8 cellular contexts compared by ENCODE assay signal in genomic region chr2:203018181-203018580, GRCh38. TPM values are rescaled to one million over a fixed set of nuclear protein-coding genes. Genes with fewer than 3 reads are reported as not detected.
DNase-seq lines count a peak whose midpoint lies in the region; ATAC-seq and TF ChIP-seq lines count a peak whose summit lies in the region.

No MANE protein-coding gene starts in this region.

- intact Hi-C loops in cardiac septum (cut with DNase I) (no loop called here), MCF 10A (cut with micrococcal nuclease) (no loop called here), upper lobe of right lung (cut with DNase I) (no loop called here)

- DNase-seq in cardiac muscle cell (ENCODE audit: low read depth in 1 of 2, low spot score in 1 of 2) (peak; percentile 14 to 27), cardiac septum (ENCODE audit: low spot score) (no peak), MCF 10A (ENCODE audit: unreplicated experiment) (no peak), medulla oblongata (ENCODE audit: extremely low spot score) (peak; percentile 40), upper lobe of right lung (no peak), globus pallidus (ENCODE audit: low spot score) (no peak)
- no peak for DNase-seq in activated CD4-positive, alpha-beta T cell treated with anti-CD3 and anti-CD28 coated beads for 48 hours

- no peak for ATAC-seq in upper lobe of right lung
- ATAC-seq in HG02678 (IDR thresholded peaks at IDR 0.05; ENCODE audit: unreplicated experiment): no peak

- peak overlapping the region; percentile 72 for H3K4me3 Mint-ChIP-seq in MCF 10A (ENCODE audit: unreplicated experiment)

- peaks cover 35% of the 10 kb centered on the region for H3K4me1 Mint-ChIP-seq in MCF 10A (ENCODE audit: insufficient read depth, unreplicated experiment)

- BruUV-seq in MCF 10A (replicated peaks; lab: Mats Ljungman, UMichigan): no TSS peak

- H3K4me3 ChIP-seq in cardiac muscle cell: peak overlapping the region; percentile 30
- H3K4me3 ChIP-seq in upper lobe of right lung: peak overlapping the region; percentile 88

- POLR2A ChIA-PET in MCF 10A (lab: Yijun Ruan, JAX): interaction anchor here (0.5 to 5.7 kb wide), 10 partner anchors 9 to 383 kb away, joined by 3 to 41 read pairs (median 4); partner anchors contain the start of genes CARF, FAM117B and WDR12

- TF ChIP-seq CTCF in cardiac muscle cell (IDR thresholded peaks at IDR 0.05; ENCODE audit: low read depth, low read length): no peak
- TF ChIP-seq CTCF in MCF 10A (IDR thresholded peaks at IDR 0.05; ENCODE audit: unreplicated experiment): no peak
- no peak for TF ChIP-seq CTCF in upper lobe of right lung (IDR thresholded peaks at IDR 0.05)

- no peaks in the 10 kb centered on the region for H3K27me3 Mint-ChIP-seq in MCF 10A (ENCODE audit: insufficient read depth, unreplicated experiment)

- H3K27ac ChIP-seq in cardiac muscle cell (no peak overlapping the region), upper lobe of right lung (no peak overlapping the region)

- H3K4me1 ChIP-seq in cardiac muscle cell (ENCODE audit: low read depth) (peaks cover 32% of the 10 kb centered on the region), upper lobe of right lung (peaks cover 32% of the 10 kb centered on the region)

- no peaks in the 10 kb centered on the region for H3K9me3 ChIP-seq in cardiac muscle cell (ENCODE audit: low read depth)
- no peaks in the 10 kb centered on the region for H3K9me3 ChIP-seq in upper lobe of right lung

- CTCF ChIA-PET in MCF 10A (lab: Yijun Ruan, JAX): interaction anchor here (0.5 to 0.6 kb wide), 2 partner anchors 34 to 181 kb away, joined by 3 read pairs; no protein-coding TSS in a partner anchor

- H3K27ac Mint-ChIP-seq in MCF 10A (ENCODE audit: low read depth, unreplicated experiment): peak overlapping the region; percentile 77

- H3K36me3 Mint-ChIP-seq in MCF 10A (ENCODE audit: insufficient read depth, unreplicated experiment): peaks cover 5% of the 10 kb centered on the region

- H3K36me3 ChIP-seq in cardiac muscle cell: no peaks in the 10 kb centered on the region
- no peaks in the 10 kb centered on the region for H3K36me3 ChIP-seq in upper lobe of right lung

- H3K27me3 ChIP-seq in cardiac muscle cell (no peaks in the 10 kb centered on the region), upper lobe of right lung (no peaks in the 10 kb centered on the region)

- no peaks in the 10 kb centered on the region for H3K9me3 Mint-ChIP-seq in MCF 10A (ENCODE audit: unreplicated experiment)

RNA-seq across cellular contexts. Expression of gene NBEAL1, which starts 3.5 kb away (rescaled TPM):
- 9.4 and 16.0 TPM in 2 replicates for total RNA-seq in cardiac muscle cell
- polyA plus RNA-seq in cardiac muscle cell: 12.0 and 13.7 TPM in 2 replicates
- total RNA-seq in cardiac septum: 28.7 TPM
- 18.8 and 20.4 TPM in 2 replicates for total RNA-seq in MCF 10A (2022)
- 73.4 TPM for total RNA-seq in upper lobe of right lung

Comparison
In these comparisons a context has a peak if more than half of its experiments do, and no peak if none do; other contexts are left out.
1. DNase-seq: peak in cardiac muscle cell (2 of 2) and medulla oblongata (single experiment); none in cardiac septum (single experiment), MCF 10A (single experiment), upper lobe of right lung (single experiment), globus pallidus (single experiment) and activated CD4-positive, alpha-beta T cell treated with anti-CD3 and anti-CD28 coated beads for 48 hours (single experiment).